In genomic region chr2:134120718-134121630, GRCh38 we compare ENCODE assay signal across 8 cellular contexts.
DNase-seq lines count a peak whose midpoint lies in the region; ATAC-seq and TF ChIP-seq lines count a peak whose summit lies in the region.

No MANE protein-coding gene starts in this region.

- no peaks in the 10 kb centered on the region for H3K27me3 ChIP-seq in endodermal cell (ENCODE audit: control insufficient read depth, insufficient read depth, low read length, poor library complexity, severe bottlenecking)

- TF ChIP-seq CTCF in endodermal cell (conservative IDR thresholded peaks at IDR 0.05), result no peak

- peak overlapping the region; percentile 73 for H3K4me3 Mint-ChIP-seq in endodermal cell

- peaks cover 9% of the 10 kb centered on the region for H3K27me3 Mint-ChIP-seq in endodermal cell (ENCODE audit: insufficient read depth)

- no peaks in the 10 kb centered on the region for H3K9me3 ChIP-seq in endodermal cell (ENCODE audit: control insufficient read depth, low read length)

- no peaks in the 10 kb centered on the region for H3K9me3 Mint-ChIP-seq in endodermal cell

- H3K9ac ChIP-seq in endodermal cell (ENCODE audit: extremely low read depth, low read length, poor library complexity, severe bottlenecking), result peak overlapping the region; percentile 42

- DNase-seq in NCI-H345 (lab: John Stamatoyannopoulos, UW) (peak; percentile 40), NCI-H345 treated with DMSO at 0.1 percent for 48 hours (lab: John Stamatoyannopoulos, UW; ENCODE audit: unreplicated experiment) (no peak), NCI-H446 treated with DMSO at 0.1 percent for 48 hours (lab: John Stamatoyannopoulos, UW) (peak; percentile 7), endodermal cell (peak; percentile 85), midbrain (lab: John Stamatoyannopoulos, UW) (peak; percentile 52)
- peak; percentile 46 to 53 for DNase-seq in activated CD8-positive, alpha-beta memory T cell treated with anti-CD3 and anti-CD28 coated beads for 4 hours (ENCODE audit: low read depth in 2 of 2)
- DNase-seq in stimulated activated CD8-positive, alpha-beta memory T cell treated with anti-CD3 and anti-CD28 coated beads, Interleukin-4, amount 100 ng/mL, for 24 hours (ENCODE audit: low read depth), result peak; percentile 54

- ATAC-seq in HG02840 (IDR thresholded peaks at IDR 0.05; ENCODE audit: low FRiP score, unreplicated experiment), result peak; percentile 45

- peak overlapping the region; percentile 45 for H3K27ac ChIP-seq in endodermal cell (ENCODE audit: low read depth, low read length)

- H3K4me1 Mint-ChIP-seq in endodermal cell, result peaks cover 27% of the 10 kb centered on the region

- 1% methylated on average over 46 to 86 of the region's 86 CpGs for WGBS in endodermal cell (ENCODE audit: insufficient coverage in 1 of 2, insufficient read length in 1 of 2), 2 experiments

- peaks cover 4% of the 10 kb centered on the region for H3K4me1 ChIP-seq in endodermal cell (ENCODE audit: control insufficient read depth, insufficient read depth, low read length)

- H3K36me3 Mint-ChIP-seq in endodermal cell (ENCODE audit: low read depth), result no peaks in the 10 kb centered on the region

- peak overlapping the region; percentile 79 for H3K4me3 ChIP-seq in endodermal cell (ENCODE audit: low read length)

- no peak overlapping the region for H3K27ac Mint-ChIP-seq in endodermal cell

- H3K36me3 ChIP-seq in endodermal cell (ENCODE audit: control insufficient read depth, insufficient read depth, low read length), result no peaks in the 10 kb centered on the region
